Comparison of ENCODE assay signal across 8 cellular contexts in the genomic region with DNA sequence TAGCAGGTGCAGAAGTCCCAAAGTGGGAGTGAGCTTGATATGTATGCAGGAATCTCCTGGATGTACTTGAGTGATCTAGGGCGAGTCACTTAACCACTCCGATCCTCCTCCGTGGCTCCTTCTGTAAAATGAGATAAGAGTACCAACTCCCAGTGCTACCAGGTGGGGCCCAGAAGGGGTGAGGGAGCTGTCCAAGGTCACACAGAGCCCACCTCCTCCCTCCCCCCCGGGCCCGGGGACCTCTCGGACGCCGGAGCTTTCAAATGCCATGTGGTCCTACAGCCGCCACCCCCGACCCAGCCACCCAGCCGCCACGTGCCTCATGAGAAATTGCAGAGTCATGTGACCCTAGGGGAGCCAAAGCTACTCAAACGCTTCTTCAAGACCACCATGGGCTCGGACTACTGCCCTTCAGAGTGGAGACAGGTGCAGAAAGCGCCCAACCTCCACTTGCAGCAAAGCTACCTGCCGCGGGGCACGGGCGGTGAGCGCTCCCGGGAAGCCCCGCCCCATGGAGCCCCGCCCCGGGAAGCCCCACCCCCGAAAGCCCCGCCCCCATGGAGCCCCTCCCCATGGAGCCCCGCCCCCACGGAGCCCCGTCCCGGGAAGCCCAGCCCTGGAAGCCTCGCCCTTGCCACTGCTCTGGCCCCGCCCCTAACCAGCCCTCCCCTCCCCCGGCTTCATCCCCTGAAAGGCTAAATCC. TPM values are rescaled to one million over a fixed set of nuclear protein-coding genes. Genes with fewer than 3 reads are reported as not detected.
A peak's percentile ranks its signal among the peaks of the same experiment; 100 is the strongest.
DNase-seq lines count a peak whose midpoint lies in the region; ATAC-seq, FAIRE-seq and TF ChIP-seq lines count a peak whose summit lies in the region.

No MANE protein-coding gene starts in this region.

- no peak overlapping the region for H3K14ac ChIP-seq in H1 (ENCODE audit: insufficient read length)

- POLR2A ChIA-PET in H1 (lab: Charles Lee; ENCODE audit: partially characterized antibody) = interaction anchor here (0.8 to 2.8 kb wide), 5 partner anchors 10 to 85 kb away, joined by 3 to 12 read pairs (median 4); partner anchors contain the start of gene ZNF358

- H3K9me3 ChIP-seq in NT2/D1 (ENCODE audit: insufficient read depth, low read length) = no peaks in the 10 kb centered on the region
- no peaks in the 10 kb centered on the region for H3K9me3 ChIP-seq in H1 (ENCODE audit: insufficient read depth in 2 of 2, low read depth in 1 of 2, low read length in 1 of 2)
- H3K9me3 ChIP-seq in pancreas = no peaks in the 10 kb centered on the region

- H3K27me3 Mint-ChIP-seq in activated naive CD4-positive, alpha-beta T cell treated with anti-CD3 and anti-CD28 coated beads, Interleukin-2, amount 10 ng/mL, durations not matched to agents 7 days and 5 days = peaks cover 79% of the 10 kb centered on the region

- H2BK20ac ChIP-seq in H1 (ENCODE audit: low read length) = no peak overlapping the region

- H3K27ac ChIP-seq in H1 (ENCODE audit: low read depth, low read length) = no peak overlapping the region
- no peak overlapping the region for H3K27ac ChIP-seq in pancreas

- peak overlapping the region; percentile 77 to 87 for H3K4me2 ChIP-seq in H1 (ENCODE audit: insufficient read depth in 1 of 2, low read depth in 2 of 2, low read length in 2 of 2)

- peak overlapping the region; percentile 26; the same call in 1 of the 2 replicates for H4K8ac ChIP-seq in H1 (ENCODE audit: extremely low read depth, insufficient read depth, low read length)

- H3K4ac ChIP-seq in H1 (replicated peaks; ENCODE audit: insufficient read length, low read depth, low read length) = no peak overlapping the region

- no peaks in the 10 kb centered on the region for H3K36me3 Mint-ChIP-seq in activated naive CD4-positive, alpha-beta T cell treated with anti-CD3 and anti-CD28 coated beads, Interleukin-2, amount 10 ng/mL, durations not matched to agents 7 days and 5 days

- no peak overlapping the region for H4K91ac ChIP-seq in H1 (replicated peaks; ENCODE audit: insufficient read length, low read length)

- peaks cover 15% of the 10 kb centered on the region for H3K4me1 Mint-ChIP-seq in activated naive CD4-positive, alpha-beta T cell treated with anti-CD3 and anti-CD28 coated beads, Interleukin-2, amount 10 ng/mL, durations not matched to agents 7 days and 5 days

- no peak for TF ChIP-seq POLR2A in H1 (IDR thresholded peaks at IDR 0.05; ENCODE audit: control extremely low read depth in 1 of 2, low read depth in 2 of 2, low read length in 2 of 2)

- no peak overlapping the region for H2AK5ac ChIP-seq in H1 (ENCODE audit: low read depth, low read length)

- no peak overlapping the region for H2BK12ac ChIP-seq in H1 (ENCODE audit: low read depth, low read length)

- H4K20me1 ChIP-seq in H1 (replicated peaks in 1 of 2; ENCODE audit: control insufficient read depth in 1 of 2, insufficient read depth in 2 of 2, low read length in 2 of 2) = no peaks in the 10 kb centered on the region

- H3K9me3 Mint-ChIP-seq in activated naive CD4-positive, alpha-beta T cell treated with anti-CD3 and anti-CD28 coated beads, Interleukin-2, amount 10 ng/mL, durations not matched to agents 7 days and 5 days = no peaks in the 10 kb centered on the region

- H3K79me2 ChIP-seq in H1 (ENCODE audit: control insufficient read depth in 1 of 2, insufficient read depth in 2 of 2, low read length in 2 of 2) = no peaks in the 10 kb centered on the region

- H3K9ac ChIP-seq in NT2/D1 (ENCODE audit: insufficient read length, low read depth) (no peak overlapping the region), H1 (replicated peaks in 1 of 4; ENCODE audit: extremely low read depth in 1 of 4, low read depth in 3 of 4, low read length in 3 of 4) (no peak overlapping the region)

- no peak overlapping the region for H3K27ac Mint-ChIP-seq in activated naive CD4-positive, alpha-beta T cell treated with anti-CD3 and anti-CD28 coated beads, Interleukin-2, amount 10 ng/mL, durations not matched to agents 7 days and 5 days

- peak; percentile 41 for DNase-seq in activated naive CD4-positive, alpha-beta T cell treated with anti-CD3 and anti-CD28 coated beads, Interleukin-2, amount 10 ng/mL, durations not matched to agents 7 days and 5 days
- no peak for DNase-seq in activated naive CD4-positive, alpha-beta T cell treated with anti-CD3 and anti-CD28 coated beads, Interleukin-2, amount 50 U/mL, for 16 hours
- DNase-seq in NT2/D1 (ENCODE audit: low read depth, low spot score) (no peak), H1 (ENCODE audit: low read depth in 1 of 2, low spot score in 2 of 2) (peak in 1 of 2 experiments; percentile 81), pancreas (peak in 3 of 6 donors; percentile 70 to 84 (median 83)), HPDE6-E6E7 (ENCODE audit: extremely low spot score) (no peak), pons (ENCODE audit: low spot score) (no peak)

- no peak overlapping the region for H3K23ac ChIP-seq in H1 (ENCODE audit: insufficient read length)

- H4K5ac ChIP-seq in H1 (ENCODE audit: insufficient read length, low read depth, low read length) = no peak overlapping the region

- H2BK15ac ChIP-seq in H1 (ENCODE audit: low read length) = peak overlapping the region; percentile 5; the same call in 1 of the 2 replicates

- H3K4me3 Mint-ChIP-seq in activated naive CD4-positive, alpha-beta T cell treated with anti-CD3 and anti-CD28 coated beads, Interleukin-2, amount 10 ng/mL, durations not matched to agents 7 days and 5 days = no peak overlapping the region

- ATAC-seq in pancreas (peak; percentile 66 to 77 (median 74)), GM19463 (IDR thresholded peaks at IDR 0.05; ENCODE audit: unreplicated experiment) (no peak)

- no peaks in the 10 kb centered on the region for H3K79me1 ChIP-seq in H1 (ENCODE audit: low read depth, low read length)

- TF ChIP-seq CTCF in H1 (IDR thresholded peaks at IDR 0.05; ENCODE audit: control extremely low read depth in 1 of 3, insufficient read depth in 1 of 3, low read depth in 1 of 3, low read length in 3 of 3) = no peak
- TF ChIP-seq CTCF in pancreas (IDR thresholded peaks at IDR 0.05) = no peak

- H3K27me3 ChIP-seq in NT2/D1 (ENCODE audit: insufficient read depth, insufficient read length) = peaks cover 29% of the 10 kb centered on the region
- H3K27me3 ChIP-seq in H1 (replicated peaks in 1 of 4; ENCODE audit: control insufficient read depth in 3 of 4, extremely low read depth in 1 of 4, insufficient read depth in 3 of 4, low read length in 3 of 4) = peaks cover 0 to 19% (median 13%) of the 10 kb centered on the region in 4 experiments; a peak in 5 of 7 replicates
- no peaks in the 10 kb centered on the region for H3K27me3 ChIP-seq in pancreas

- CTCF ChIA-PET in activated naive CD4-positive, alpha-beta T cell treated with anti-CD3 and anti-CD28 coated beads, Interleukin-2, amount 10 ng/mL, durations not matched to agents 7 days and 5 days (lab: Charles Lee) = interaction anchor here (1.2 kb wide), 1 partner anchor 175 kb away, joined by 3 read pairs; the partner anchor contains the start of gene TRAPPC5
- CTCF ChIA-PET in H1 (lab: Charles Lee; ENCODE audit: partially characterized antibody) = interaction anchor here (1.0 to 2.2 kb wide), 9 partner anchors 9 to 363 kb away, joined by 3 to 10 read pairs (median 4); partner anchors contain the start of gene ZNF358

- peak overlapping the region; percentile 97; the same call in 1 of the 2 replicates for H2AFZ ChIP-seq in H1 (ENCODE audit: low read length)

- no peaks in the 10 kb centered on the region for H3K36me3 ChIP-seq in NT2/D1 (ENCODE audit: insufficient read depth, insufficient read length, low read length)
- H3K36me3 ChIP-seq in H1 (ENCODE audit: control insufficient read depth in 2 of 4, insufficient read depth in 4 of 4, low read length in 3 of 4) = no peaks in the 10 kb centered on the region
- no peaks in the 10 kb centered on the region for H3K36me3 ChIP-seq in pancreas

- TF ChIP-seq RAD21 in H1 (IDR thresholded peaks at IDR 0.05 in 1 of 2, conservative IDR thresholded peaks at IDR 0.05 in 1 of 2; ENCODE audit: low read depth in 2 of 2, low read length in 2 of 2) = no peak

- no peak overlapping the region for H3K56ac ChIP-seq in H1 (replicated peaks; ENCODE audit: insufficient read length, low read depth, low read length)

- no peak for TF ChIP-seq EP300 in H1 (IDR thresholded peaks at IDR 0.05; ENCODE audit: borderline replicate concordance in 1 of 2, low read depth in 2 of 2, low read length in 2 of 2)

- FAIRE-seq in H1 (lab: Jason Lieb, UNC) = no peak
- no peak for FAIRE-seq in pancreas (lab: Jason Lieb, UNC)

- no peak overlapping the region for H2BK120ac ChIP-seq in H1 (replicated peaks; ENCODE audit: low read depth, low read length)

- peak overlapping the region; percentile 93; the same call in 1 of the 2 replicates for H3K18ac ChIP-seq in H1 (ENCODE audit: extremely low read depth, low read length)

- intact Hi-C loops in pancreas (cut with DNase I) = no loop called here

- H3K4me1 ChIP-seq in NT2/D1 (ENCODE audit: insufficient read depth, insufficient read length) = peaks cover 18% of the 10 kb centered on the region
- H3K4me1 ChIP-seq in H1 (replicated peaks in 1 of 4; ENCODE audit: control insufficient read depth in 3 of 4, insufficient read depth in 4 of 4, low read length in 3 of 4) = peaks cover 0 to 16% (median 13%) of the 10 kb centered on the region in 4 experiments; a peak in 5 of 7 replicates
- peaks cover 0 to 9% (median 0%) of the 10 kb centered on the region in 3 donors for H3K4me1 ChIP-seq in pancreas

- WGBS in H1 (ENCODE audit: extremely low coverage in 1 of 2, insufficient coverage in 1 of 2, insufficient read length in 1 of 2, insufficient replicate concordance in 2 of 2, low coverage in 1 of 2, low lambda C conversion rate in 2 of 2, missing lambda C conversion rate in 1 of 2), 2 experiments = 11% methylated on average over 20 of the region's 33 CpGs; no CpG with 5 or more reads in 1 of the 2 experiments
- WGBS in pancreas, 2 donors = 2 to 7% methylated on average over 29 to 32 of the region's 33 CpGs

- H3K23me2 ChIP-seq in H1 (ENCODE audit: low read depth, low read length) = peaks cover 12% of the 10 kb centered on the region; the same call in 1 of the 2 replicates

- no peak overlapping the region; the same call in 1 of the 2 replicates for H2BK5ac ChIP-seq in H1 (ENCODE audit: low read depth, low read length)

- H3K4me3 ChIP-seq in NT2/D1 (ENCODE audit: insufficient read length, low read depth) (peak overlapping the region; percentile 30), H1 (ENCODE audit: extremely low read depth in 1 of 4, insufficient read depth in 2 of 4, low read depth in 3 of 4, low read length in 4 of 4) (peak overlapping the region; percentile 38 to 59 (median 45); a peak in 7 of 8 replicates), pancreas (peak overlapping the region in 2 of 4 donors; percentile 22 to 30)

RNA-seq across cellular contexts. Expression of gene ZNF358, which starts 10.1 kb away (rescaled TPM):
- total RNA-seq in H1 (2021; fragmentation: NEBNext Ultra II Directional; extraction: Animal tissue kit (Norgen Biotek cat#: 25700)) = 40.0 and 44.0 TPM in 2 replicates
- polyA plus RNA-seq in H1 (2011; rRNA removed) (60.3 and 117 TPM in 2 replicates), pancreas (10 to 100 TPM; 35.5 to 68.8 TPM)
- 39.7 TPM for polyA plus RNA-seq in H1 (2011; cell fraction: cytosol; rRNA removed)
- 48.1 TPM for polyA plus RNA-seq in H1 (2011; cell fraction: nucleus; rRNA removed)
- polyA plus RNA-seq in H1 (2012, experiment 1 of 2) = 34.2 to 38.8 TPM (median 38.1 TPM) in 4 replicates
- 37.1 TPM for polyA plus RNA-seq in H1 (2012, experiment 2 of 2)
- 43.9 TPM for polyA plus RNA-seq in H1 (2013, experiment 1 of 2)
- 44.5 TPM for polyA plus RNA-seq in H1 (2013, experiment 2 of 2)
- polyA minus RNA-seq in H1 (2011; rRNA and poly(A)+ RNA removed) = 15.6 and 24.3 TPM in 2 replicates
- 34.9 TPM for polyA minus RNA-seq in H1 (2011; cell fraction: cytosol; rRNA and poly(A)+ RNA removed)
- polyA minus RNA-seq in H1 (2011; cell fraction: nucleus; rRNA and poly(A)+ RNA removed) = 19.2 TPM
- 10 to 100 TPM; 22.6 to 33.9 (median 23.3) TPM for total RNA-seq in pancreas

RNA-seq across cellular contexts. Expression of gene MCOLN1, which starts 16.6 kb away (rescaled TPM):
- 15.8 and 19.1 TPM in 2 replicates for total RNA-seq in H1 (2021; fragmentation: NEBNext Ultra II Directional; extraction: Animal tissue kit (Norgen Biotek cat#: 25700))
- polyA plus RNA-seq in H1 (2011; rRNA removed) = 40.0 and 42.8 TPM in 2 replicates
- 26.0 TPM for polyA plus RNA-seq in H1 (2011; cell fraction: cytosol; rRNA removed)
- polyA plus RNA-seq in H1 (2011; cell fraction: nucleus; rRNA removed) = 71.1 TPM
- 16.2 to 22.1 TPM (median 19.4 TPM) in 4 replicates for polyA plus RNA-seq in H1 (2012, experiment 1 of 2)
- 24.5 TPM for polyA plus RNA-seq in H1 (2012, experiment 2 of 2)
- polyA plus RNA-seq in H1 (2013, experiment 1 of 2) = 18.1 TPM
- polyA plus RNA-seq in H1 (2013, experiment 2 of 2) = 18.1 TPM
- polyA minus RNA-seq in H1 (2011; rRNA and poly(A)+ RNA removed) = 32.4 and 35.1 TPM in 2 replicates
- 19.8 TPM for polyA minus RNA-seq in H1 (2011; cell fraction: cytosol; rRNA and poly(A)+ RNA removed)
- 22.5 TPM for polyA minus RNA-seq in H1 (2011; cell fraction: nucleus; rRNA and poly(A)+ RNA removed)
- total RNA-seq in pancreas = 10 to 100 TPM in 2 of 6 donors, 1 to 10 TPM in 4; 6.9 to 16.8 (median 9.3) TPM
- polyA plus RNA-seq in pancreas = 10 to 100 TPM; 33.5 to 35.4 TPM

RNA-seq across cellular contexts. Expression of gene PEX11G, which starts 17.0 kb away (rescaled TPM):
- total RNA-seq in H1 (2021; fragmentation: NEBNext Ultra II Directional; extraction: Animal tissue kit (Norgen Biotek cat#: 25700)) = 1.8 and 2.1 TPM in 2 replicates
- polyA plus RNA-seq in H1 (2011; rRNA removed) (4.3 and 5.3 TPM in 2 replicates), pancreas (1 to 10 TPM; 5.9 to 6.8 TPM)
- 5.6 TPM for polyA plus RNA-seq in H1 (2011; cell fraction: cytosol; rRNA removed)
- 3.9 TPM for polyA plus RNA-seq in H1 (2011; cell fraction: nucleus; rRNA removed)
- polyA plus RNA-seq in H1 (2012, experiment 1 of 2) = 1.4 to 4.6 TPM (median 3.1 TPM) in 4 replicates
- polyA plus RNA-seq in H1 (2012, experiment 2 of 2) = 2.7 TPM
- polyA plus RNA-seq in H1 (2013, experiment 1 of 2) = 1.4 TPM
- polyA plus RNA-seq in H1 (2013, experiment 2 of 2) = 1.7 TPM
- 0.44 and 0.90 TPM in 2 replicates for polyA minus RNA-seq in H1 (2011; rRNA and poly(A)+ RNA removed)
- polyA minus RNA-seq in H1 (2011; cell fraction: cytosol; rRNA and poly(A)+ RNA removed) = 1.7 TPM
- polyA minus RNA-seq in H1 (2011; cell fraction: nucleus; rRNA and poly(A)+ RNA removed) = 1.4 TPM
- 1 to 10 TPM; 1.5 to 3.2 (median 2.2) TPM for total RNA-seq in pancreas

RNA-seq across cellular contexts. Expression of gene PNPLA6, which starts 29.7 kb away (rescaled TPM):
- 121 and 123 TPM in 2 replicates for total RNA-seq in H1 (2021; fragmentation: NEBNext Ultra II Directional; extraction: Animal tissue kit (Norgen Biotek cat#: 25700))
- polyA plus RNA-seq in H1 (2011; rRNA removed) = 55.1 and 121 TPM in 2 replicates
- 59.0 TPM for polyA plus RNA-seq in H1 (2011; cell fraction: cytosol; rRNA removed)
- 207 TPM for polyA plus RNA-seq in H1 (2011; cell fraction: nucleus; rRNA removed)
- polyA plus RNA-seq in H1 (2012, experiment 1 of 2) = 77.9 to 117 TPM (median 110 TPM) in 4 replicates
- 119 TPM for polyA plus RNA-seq in H1 (2012, experiment 2 of 2)
- polyA plus RNA-seq in H1 (2013, experiment 1 of 2) = 101 TPM
- polyA plus RNA-seq in H1 (2013, experiment 2 of 2) = 100 TPM
- polyA minus RNA-seq in H1 (2011; rRNA and poly(A)+ RNA removed) = 48.4 and 57.9 TPM in 2 replicates
- 93.0 TPM for polyA minus RNA-seq in H1 (2011; cell fraction: cytosol; rRNA and poly(A)+ RNA removed)
- 92.4 TPM for polyA minus RNA-seq in H1 (2011; cell fraction: nucleus; rRNA and poly(A)+ RNA removed)
- 10 to 100 TPM; 25.4 to 65.2 (median 32.8) TPM for total RNA-seq in pancreas
- polyA plus RNA-seq in pancreas = 10 to 100 TPM; 53.7 to 86.2 TPM
